ENCODE assay signal across 13 cellular contexts in the genomic region with DNA sequence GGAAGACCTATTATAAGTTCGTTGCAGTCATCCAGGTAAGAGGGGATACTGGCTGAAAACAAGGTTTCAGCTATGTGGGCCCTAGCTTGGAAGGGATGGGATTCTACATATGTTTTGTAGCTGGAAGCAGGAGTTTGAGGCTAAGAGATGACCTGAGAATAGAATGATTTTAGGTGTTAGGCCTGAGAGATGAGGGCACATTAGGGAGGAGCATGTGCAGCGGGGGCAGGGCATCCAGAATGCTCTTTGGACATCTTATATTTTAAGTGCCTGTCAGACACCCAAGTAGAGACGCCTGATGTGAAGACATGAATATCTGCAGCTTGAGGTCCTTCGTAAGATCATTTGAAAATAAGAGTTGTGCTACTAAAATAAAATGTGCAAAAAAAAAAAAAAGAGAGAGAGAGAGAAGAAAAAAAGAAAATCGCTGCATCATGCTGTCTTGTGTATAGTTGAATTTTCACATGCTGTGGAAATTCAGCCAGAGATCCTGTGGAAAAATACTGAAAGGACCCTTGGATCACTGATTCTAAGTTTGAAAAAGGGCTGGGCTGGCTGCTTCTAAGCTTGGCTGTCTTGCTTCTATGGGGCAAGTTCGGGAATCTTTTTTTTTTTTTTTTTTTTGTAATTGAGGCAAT.
DNase-seq lines count a peak whose midpoint lies in the region; ATAC-seq and TF ChIP-seq lines count a peak whose summit lies in the region.
"Had no signal": no experiment of that assay in that cellular context is flagged by ENCODE, and none has a peak within 500 bp of the region (broad histone marks: within the 10 kb centered on the region; RNA-seq: fewer than 3 reads in every experiment).

No MANE protein-coding gene starts in this region.

- no peaks in the 10 kb centered on the region for H3K79me2 ChIP-seq in neural progenitor cell (ENCODE audit: low read depth)

- no peak overlapping the region for H3K27ac ChIP-seq in esophagus muscularis mucosa (replicated peaks in 1 of 4)
- peak overlapping the region in 17 of 21 experiments; percentile 3 to 93 (median 68) for H3K27ac ChIP-seq in skin epidermis
- no peak overlapping the region for H3K27ac ChIP-seq in neural progenitor cell
- H3K27ac ChIP-seq: SK-N-MC, thoracic aorta had no signal

- H3K4me1 Mint-ChIP-seq in HFFc6 (ENCODE audit: low read depth) (peaks cover 61% of the 10 kb centered on the region), neural progenitor cell (peaks cover 32% of the 10 kb centered on the region)
- H3K4me1 Mint-ChIP-seq in T-helper 2 cell treated with Interferon-gamma antibody and Interleukin-4, amounts not matched to agents 5 μg/mL and 100 μg/mL, for 36 hours (ENCODE audit: low read depth), result peaks cover 62% of the 10 kb centered on the region

- H3K27me3 ChIP-seq in esophagus muscularis mucosa (no peaks in the 10 kb centered on the region), neural progenitor cell (no peaks in the 10 kb centered on the region)

- WGBS in esophagus muscularis mucosa, result 89% methylated on average over 6 of the region's 6 CpGs

- H3K9me3 ChIP-seq in esophagus muscularis mucosa, result no peaks in the 10 kb centered on the region
- H3K9me3 ChIP-seq in neural progenitor cell (ENCODE audit: low read depth), result no peaks in the 10 kb centered on the region
- H3K9me3 ChIP-seq: thoracic aorta had no signal

- H3K4me3 Mint-ChIP-seq in HFFc6, result peak overlapping the region; percentile 43
- H3K4me3 Mint-ChIP-seq in T-helper 2 cell treated with Interferon-gamma antibody and Interleukin-4, amounts not matched to agents 5 μg/mL and 100 μg/mL, for 36 hours, result peak overlapping the region; percentile 87
- no peak overlapping the region for H3K4me3 Mint-ChIP-seq in neural progenitor cell

- TF ChIP-seq CTCF in HFFc6 (IDR thresholded peaks at IDR 0.05) (no peak), esophagus muscularis mucosa (IDR thresholded peaks at IDR 0.05) (no peak), neural progenitor cell (IDR thresholded peaks at IDR 0.05) (no peak)

- ATAC-seq in HG03097 (IDR thresholded peaks at IDR 0.05; ENCODE audit: low FRiP score, unreplicated experiment) (no peak), GM21381 (IDR thresholded peaks at IDR 0.05; ENCODE audit: unreplicated experiment) (no peak)

- H3K4me1 ChIP-seq in esophagus muscularis mucosa, result peaks cover 6 to 32% (median 28%) of the 10 kb centered on the region in 4 donors
- no peaks in the 10 kb centered on the region for H3K4me1 ChIP-seq in neural progenitor cell

- H3K36me3 ChIP-seq in esophagus muscularis mucosa (no peaks in the 10 kb centered on the region), neural progenitor cell (no peaks in the 10 kb centered on the region)
- H3K36me3 ChIP-seq: thoracic aorta had no signal

- DNase-seq in HFFc6 (no peak), esophagus muscularis mucosa (ENCODE audit: extremely low spot score) (peak; percentile 62), neural progenitor cell (ENCODE audit: low spot score) (no peak), NCI-H1105 (lab: John Stamatoyannopoulos, UW) (no peak)
- no peak for DNase-seq in T-helper 2 cell treated with Interferon-gamma antibody and Interleukin-4, amounts not matched to agents 5 μg/mL and 100 μg/mL, for 36 hours (ENCODE audit: low spot score)
- DNase-seq: activated CD4-positive, alpha-beta T cell treated with anti-CD3 and anti-CD28 coated beads, Interleukin-2, amount 50 U/mL, for 1 hour; DMS153; NCI-H146 had no signal

- no peak for TF ChIP-seq POLR2A in esophagus muscularis mucosa (IDR thresholded peaks at IDR 0.05; ENCODE audit: low read depth)

- H3K9ac ChIP-seq in neural progenitor cell, result no peak overlapping the region

- TF ChIP-seq EP300 in esophagus muscularis mucosa (IDR thresholded peaks at IDR 0.05), result no peak

- H3K4me3 ChIP-seq in esophagus muscularis mucosa (no peak overlapping the region), skin epidermis (peak overlapping the region in 1 of 7 experiments; percentile 7), neural progenitor cell (no peak overlapping the region)
- H3K4me3 ChIP-seq: SK-N-MC, thoracic aorta had no signal

- H3K27ac Mint-ChIP-seq in HFFc6 (peak overlapping the region; percentile 81), neural progenitor cell (no peak overlapping the region)
- peak overlapping the region; percentile 100 for H3K27ac Mint-ChIP-seq in T-helper 2 cell treated with Interferon-gamma antibody and Interleukin-4, amounts not matched to agents 5 μg/mL and 100 μg/mL, for 36 hours

- H3F3A ChIP-seq in neural progenitor cell (ENCODE audit: low read depth), result no peaks in the 10 kb centered on the region

- intact Hi-C loops in esophagus muscularis mucosa (cut with DNase I), result no loop called here

- H2AFZ ChIP-seq in neural progenitor cell (replicated peaks), result no peak overlapping the region

- H3K9me3 Mint-ChIP-seq in HFFc6 (no peaks in the 10 kb centered on the region), neural progenitor cell (no peaks in the 10 kb centered on the region)
- peaks cover 27% of the 10 kb centered on the region for H3K9me3 Mint-ChIP-seq in T-helper 2 cell treated with Interferon-gamma antibody and Interleukin-4, amounts not matched to agents 5 μg/mL and 100 μg/mL, for 36 hours

- H3K4me2 ChIP-seq in neural progenitor cell, result no peak overlapping the region

- H3K36me3 Mint-ChIP-seq in HFFc6 (ENCODE audit: low read depth) (no peaks in the 10 kb centered on the region), neural progenitor cell (no peaks in the 10 kb centered on the region)
- H3K36me3 Mint-ChIP-seq in T-helper 2 cell treated with Interferon-gamma antibody and Interleukin-4, amounts not matched to agents 5 μg/mL and 100 μg/mL, for 36 hours (ENCODE audit: low read depth), result peaks cover 34% of the 10 kb centered on the region

- no peaks in the 10 kb centered on the region for H4K20me1 ChIP-seq in neural progenitor cell (ENCODE audit: low read depth)

- no peaks in the 10 kb centered on the region; the same call in none of the 2 replicates for H3K27me3 Mint-ChIP-seq in HFFc6 (ENCODE audit: insufficient read depth)
- no peaks in the 10 kb centered on the region for H3K27me3 Mint-ChIP-seq in T-helper 2 cell treated with Interferon-gamma antibody and Interleukin-4, amounts not matched to agents 5 μg/mL and 100 μg/mL, for 36 hours (ENCODE audit: low read depth)
- peaks cover 11% of the 10 kb centered on the region for H3K27me3 Mint-ChIP-seq in neural progenitor cell (ENCODE audit: insufficient read depth, low read depth)

Comparison
In these comparisons a context has a peak if more than half of its experiments do, and no peak if none do; other contexts are left out.
1. H3K27ac ChIP-seq: peak in skin epidermis (17 of 21); none in esophagus muscularis mucosa (0 of 4) and neural progenitor cell (single experiment).